ENCODE assay signal across 1 cellular context in the genomic region with DNA sequence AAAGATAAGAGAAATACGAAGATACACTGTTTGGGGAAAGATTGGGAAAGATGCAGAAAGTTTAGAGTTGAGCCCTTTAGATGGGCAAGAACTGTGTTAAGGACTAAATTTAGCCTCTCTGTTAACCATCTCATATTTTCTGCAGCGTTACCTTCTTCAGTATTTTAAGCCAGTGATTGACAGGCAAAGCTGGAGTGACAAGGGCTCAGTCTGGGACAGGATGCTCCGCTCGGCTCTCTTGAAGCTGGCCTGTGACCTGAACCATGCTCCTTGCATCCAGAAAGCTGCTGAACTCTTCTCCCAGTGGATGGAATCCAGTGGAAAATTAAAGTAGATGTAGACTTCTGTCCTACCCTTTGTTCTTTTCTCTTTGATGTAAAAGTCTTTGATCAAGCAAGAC.
TF ChIP-seq lines count a peak whose summit lies in the region.

No MANE protein-coding gene starts in this region.

TF ChIP-seq in K562, 482 proteins besides CTCF, POLR2A, EP300 and RAD21:
- TF ChIP-seq PKNOX1 (IDR thresholded peaks at IDR 0.05) (peak; percentile 70), HDAC1 (IDR thresholded peaks at IDR 0.05) (no peak)
TF ChIP-seq in K562: peak in this region for 1.
